In the genomic region with DNA sequence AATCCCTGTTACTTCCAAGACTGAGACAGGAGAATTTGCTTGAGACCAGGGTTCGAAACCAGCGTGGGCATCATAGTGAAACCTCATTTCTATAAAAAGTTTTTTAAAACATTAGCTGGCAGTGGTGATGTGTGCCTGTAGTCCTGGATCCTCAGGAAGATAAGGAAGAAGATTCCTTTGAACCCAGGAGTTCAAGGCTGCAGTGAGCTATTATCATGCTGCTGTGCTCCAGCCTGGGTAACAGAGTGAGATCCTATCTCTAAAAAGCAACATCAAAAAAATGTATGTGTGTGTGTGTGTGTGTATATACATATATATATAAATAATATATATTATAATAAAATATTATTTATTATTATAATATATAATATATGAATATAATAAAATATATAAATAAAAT, we compare ENCODE assay signal across 17 cellular contexts.
"Had no signal": no experiment of that assay in that cellular context is flagged by ENCODE, and none has a peak within 500 bp of the region (broad histone marks: within the 10 kb centered on the region; RNA-seq: fewer than 3 reads in every experiment).

No MANE protein-coding gene starts in this region.

- H3K27ac Mint-ChIP-seq: activated naive CD4-positive, alpha-beta T cell treated with anti-CD3 and anti-CD28 coated beads, Interleukin-2, amount 10 ng/mL, durations not matched to agents 7 days and 5 days had no signal

- H3K4me1 Mint-ChIP-seq: activated naive CD4-positive, alpha-beta T cell treated with anti-CD3 and anti-CD28 coated beads, Interleukin-2, amount 10 ng/mL, durations not matched to agents 7 days and 5 days had no signal

- H3K36me3 Mint-ChIP-seq: activated naive CD4-positive, alpha-beta T cell treated with anti-CD3 and anti-CD28 coated beads, Interleukin-2, amount 10 ng/mL, durations not matched to agents 7 days and 5 days had no signal

- H3K27me3 Mint-ChIP-seq: activated naive CD4-positive, alpha-beta T cell treated with anti-CD3 and anti-CD28 coated beads, Interleukin-2, amount 10 ng/mL, durations not matched to agents 7 days and 5 days had no signal

- DNase-seq: activated CD4-positive, alpha-beta T cell treated with anti-CD3 and anti-CD28 coated beads for 4 hours; activated CD8-positive, alpha-beta memory T cell treated with anti-CD3 and anti-CD28 coated beads, Interleukin-2, amount 50 U/mL, for 4 hours; activated effector memory CD4-positive, alpha-beta T cell treated with Interleukin-2 at 50 U/mL for 16 hours; activated naive CD4-positive, alpha-beta T cell treated with anti-CD3 and anti-CD28 coated beads, Interleukin-2, amount 10 ng/mL, durations not matched to agents 7 days and 5 days; activated T-cell treated with anti-CD3 and anti-CD28 coated beads, Interleukin-2, amount 50 U/mL, for 4 hours; cerebellar nuclear complex; cortex of kidney; kidney; left ventricle myocardium inferior; mammary epithelial cell; occipital lobe; stimulated activated CD4-positive, alpha-beta T cell treated with anti-CD3 and anti-CD28 coated beads, Interleukin-12 subunit alpha, Interleukin-12 subunit beta, amount 100 ng/mL, for 4 hours; stimulated activated CD4-positive, alpha-beta T cell treated with anti-CD3 and anti-CD28 coated beads, Interleukin-2, amount 100 ng/mL, for 24 hours; stimulated activated naive CD8-positive, alpha-beta T cell treated with anti-CD3 and anti-CD28 coated beads, Interleukin-15, Interleukin-2, amounts not matched to agents 100 U/mL and 50 U/mL, for 24 hours; substantia nigra; tibial artery; WERI-Rb-1 had no signal

- H3K4me3 Mint-ChIP-seq: activated naive CD4-positive, alpha-beta T cell treated with anti-CD3 and anti-CD28 coated beads, Interleukin-2, amount 10 ng/mL, durations not matched to agents 7 days and 5 days; activated T-cell treated with anti-CD3 and anti-CD28 coated beads, Interleukin-2, amount 50 U/mL, for 4 hours had no signal

- ATAC-seq: activated T-cell treated with anti-CD3 and anti-CD28 coated beads, Interleukin-2, amount 50 U/mL, for 4 hours; stimulated activated naive CD8-positive, alpha-beta T cell treated with anti-CD3 and anti-CD28 coated beads, Interleukin-15, Interleukin-2, amounts not matched to agents 100 U/mL and 50 U/mL, for 24 hours had no signal
